In the genomic region with DNA sequence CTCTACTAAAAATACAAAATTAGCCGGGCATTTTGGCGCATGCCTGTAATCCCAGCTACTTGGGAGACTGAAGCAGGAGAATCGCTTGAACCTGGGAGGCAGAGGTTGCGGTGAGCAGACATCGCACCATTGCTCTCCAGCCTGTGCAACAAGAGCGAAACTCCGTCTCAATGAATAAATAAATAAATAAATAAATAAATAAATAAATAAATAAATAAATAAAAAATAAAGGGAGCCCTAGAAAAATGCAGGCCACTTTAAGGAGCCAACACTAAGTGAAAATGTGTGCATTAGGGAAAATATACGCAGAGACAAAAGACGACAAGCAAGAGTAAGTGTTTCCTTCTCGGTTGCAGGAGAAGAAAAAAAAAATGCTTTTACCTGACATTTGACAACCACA, we compare ENCODE assay signal across 1 cellular context.
TF ChIP-seq lines count a peak whose summit lies in the region.

No MANE protein-coding gene starts in this region.

TF ChIP-seq in HEK293, 187 proteins besides CTCF, POLR2A, EP300 and RAD21 (continued from another document):
- TF ChIP-seq ZNF518A (tag by site-specific recombination; conservative IDR thresholded peaks at IDR 0.05; ENCODE audit: low read depth), result peak; percentile 71
- no peak for TF ChIP-seq KLF17 (tag by site-specific recombination; IDR thresholded peaks at IDR 0.05)
- TF ChIP-seq ZBTB8A (tag by site-specific recombination; IDR thresholded peaks at IDR 0.05), result peak; percentile 49; the same call in 1 of the 2 replicates
- TF ChIP-seq SALL2 (tag by site-specific recombination; IDR thresholded peaks at IDR 0.05; ENCODE audit: borderline replicate concordance), result no peak
- TF ChIP-seq, protein P1, sequence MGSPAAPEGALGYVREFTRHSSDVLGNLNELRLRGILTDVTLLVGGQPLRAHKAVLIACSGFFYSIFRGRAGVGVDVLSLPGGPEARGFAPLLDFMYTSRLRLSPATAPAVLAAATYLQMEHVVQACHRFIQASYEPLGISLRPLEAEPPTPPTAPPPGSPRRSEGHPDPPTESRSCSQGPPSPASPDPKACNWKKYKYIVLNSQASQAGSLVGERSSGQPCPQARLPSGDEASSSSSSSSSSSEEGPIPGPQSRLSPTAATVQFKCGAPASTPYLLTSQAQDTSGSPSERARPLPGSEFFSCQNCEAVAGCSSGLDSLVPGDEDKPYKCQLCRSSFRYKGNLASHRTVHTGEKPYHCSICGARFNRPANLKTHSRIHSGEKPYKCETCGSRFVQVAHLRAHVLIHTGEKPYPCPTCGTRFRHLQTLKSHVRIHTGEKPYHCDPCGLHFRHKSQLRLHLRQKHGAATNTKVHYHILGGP (tag by site-specific recombination; IDR thresholded peaks at IDR 0.05), result no peak
- TF ChIP-seq SP3 (tag by site-specific recombination; IDR thresholded peaks at IDR 0.05), result 0 out of 2 replicates have a peak, but pooled peaks have one; percentile 18
- no peak for TF ChIP-seq SETDB1 (IDR thresholded peaks at IDR 0.05; ENCODE audit: insufficient read length, low read length)
- peak; percentile 37; the same call in 1 of the 2 replicates for TF ChIP-seq ZNF140 (tag by site-specific recombination; IDR thresholded peaks at IDR 0.05)
- TF ChIP-seq ZNF654 (tag by site-specific recombination; IDR thresholded peaks at IDR 0.05; ENCODE audit: low read depth), result peak; percentile 22; the same call in 1 of the 2 replicates
- peak; percentile 57 for TF ChIP-seq ZNF555 (tag by site-specific recombination; conservative IDR thresholded peaks at IDR 0.05)
- peak; percentile 30; the same call in 1 of the 2 replicates for TF ChIP-seq ZNF623 (tag by site-specific recombination; IDR thresholded peaks at IDR 0.05)
- TF ChIP-seq, protein P2, sequence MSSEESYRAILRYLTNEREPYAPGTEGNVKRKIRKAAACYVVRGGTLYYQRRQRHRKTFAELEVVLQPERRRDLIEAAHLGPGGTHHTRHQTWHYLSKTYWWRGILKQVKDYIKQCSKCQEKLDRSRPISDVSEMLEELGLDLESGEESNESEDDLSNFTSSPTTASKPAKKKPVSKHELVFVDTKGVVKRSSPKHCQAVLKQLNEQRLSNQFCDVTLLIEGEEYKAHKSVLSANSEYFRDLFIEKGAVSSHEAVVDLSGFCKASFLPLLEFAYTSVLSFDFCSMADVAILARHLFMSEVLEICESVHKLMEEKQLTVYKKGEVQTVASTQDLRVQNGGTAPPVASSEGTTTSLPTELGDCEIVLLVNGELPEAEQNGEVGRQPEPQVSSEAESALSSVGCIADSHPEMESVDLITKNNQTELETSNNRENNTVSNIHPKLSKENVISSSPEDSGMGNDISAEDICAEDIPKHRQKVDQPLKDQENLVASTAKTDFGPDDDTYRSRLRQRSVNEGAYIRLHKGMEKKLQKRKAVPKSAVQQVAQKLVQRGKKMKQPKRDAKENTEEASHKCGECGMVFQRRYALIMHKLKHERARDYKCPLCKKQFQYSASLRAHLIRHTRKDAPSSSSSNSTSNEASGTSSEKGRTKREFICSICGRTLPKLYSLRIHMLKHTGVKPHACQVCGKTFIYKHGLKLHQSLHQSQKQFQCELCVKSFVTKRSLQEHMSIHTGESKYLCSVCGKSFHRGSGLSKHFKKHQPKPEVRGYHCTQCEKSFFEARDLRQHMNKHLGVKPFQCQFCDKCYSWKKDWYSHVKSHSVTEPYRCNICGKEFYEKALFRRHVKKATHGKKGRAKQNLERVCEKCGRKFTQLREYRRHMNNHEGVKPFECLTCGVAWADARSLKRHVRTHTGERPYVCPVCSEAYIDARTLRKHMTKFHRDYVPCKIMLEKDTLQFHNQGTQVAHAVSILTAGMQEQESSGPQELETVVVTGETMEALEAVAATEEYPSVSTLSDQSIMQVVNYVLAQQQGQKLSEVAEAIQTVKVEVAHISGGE (tag by site-specific recombination; conservative IDR thresholded peaks at IDR 0.05; ENCODE audit: low read depth), result peak; percentile 57
